Comparison of ENCODE assay signal across 32 cellular contexts in genomic region chr1:224450164-224450955, GRCh38. TPM values are rescaled to one million over a fixed set of nuclear protein-coding genes. Genes with fewer than 3 reads are reported as not detected.
DNase-seq lines count a peak whose midpoint lies in the region; ATAC-seq and TF ChIP-seq lines count a peak whose summit lies in the region.
"Had no signal": no experiment of that assay in that cellular context is flagged by ENCODE, and none has a peak within 500 bp of the region (broad histone marks: within the 10 kb centered on the region; RNA-seq: fewer than 3 reads in every experiment).

No MANE protein-coding gene starts in this region.

- H3K4me3 ChIP-seq in WERI-Rb-1 (ENCODE audit: low read depth, low read length), result no peak overlapping the region
- H3K4me3 ChIP-seq: colonic mucosa, gastroesophageal sphincter, GM23248, right lobe of liver had no signal

- CTCF ChIA-PET in activated CD4-positive, alpha-beta T cell treated with anti-CD3 and anti-CD28 coated beads for 36 hours (lab: Charles Lee), result interaction anchor here (0.7 kb wide), 1 partner anchor 63 kb away, joined by 3 read pairs; no protein-coding TSS in a partner anchor

- POLR2A ChIA-PET in activated CD4-positive, alpha-beta T cell treated with anti-CD3 and anti-CD28 coated beads for 36 hours (lab: Charles Lee), result interaction anchor here (0.7 kb wide), 1 partner anchor 145 kb away, joined by 3 read pairs; no protein-coding TSS in a partner anchor

- no peaks in the 10 kb centered on the region for H3K9me3 Mint-ChIP-seq in activated CD4-positive, alpha-beta T cell treated with anti-CD3 and anti-CD28 coated beads for 36 hours (ENCODE audit: low read depth)
- peaks cover 7% of the 10 kb centered on the region for H3K9me3 Mint-ChIP-seq in nephron progenitor cell
- H3K9me3 Mint-ChIP-seq: CD14-positive monocyte; HFFc6; memory B cell; stimulated activated memory B cell treated with anti-CD40 and anti-IgM and Interleukin-4, amounts not matched to agents 10 μg/mL and 1 μg/mL and 100 μg/mL, for 72 hours had no signal

- no peak for ATAC-seq in activated CD4-positive, alpha-beta T cell treated with anti-CD3 and anti-CD28 coated beads for 36 hours
- ATAC-seq: gastroesophageal sphincter; PC-3; Right ventricle myocardium inferior; stimulated activated memory B cell treated with anti-CD40 and anti-IgM and Interleukin-4, amounts not matched to agents 10 μg/mL and 1 μg/mL and 100 μg/mL, for 72 hours had no signal

- peaks cover 4% of the 10 kb centered on the region for H3K36me3 Mint-ChIP-seq in activated CD4-positive, alpha-beta T cell treated with anti-CD3 and anti-CD28 coated beads for 36 hours (ENCODE audit: low read depth)
- H3K36me3 Mint-ChIP-seq in nephron progenitor cell (ENCODE audit: low read depth), result peaks cover 29% of the 10 kb centered on the region

- H3K27me3 ChIP-seq in WERI-Rb-1 (ENCODE audit: insufficient read depth, low read depth, severe bottlenecking), result no peaks in the 10 kb centered on the region
- H3K27me3 ChIP-seq: colonic mucosa, gastroesophageal sphincter, right lobe of liver had no signal

- DNase-seq in activated CD4-positive, alpha-beta T cell treated with anti-CD3 and anti-CD28 coated beads for 36 hours, result no peak
- no peak for DNase-seq in activated CD4-positive, alpha-beta T cell treated with anti-CD3 and anti-CD28 coated beads for 1 hour
- DNase-seq in M059J (ENCODE audit: low read depth) (peak; percentile 55), nephron progenitor cell (no peak), KG1 (lab: John Stamatoyannopoulos, UW) (no peak), WERI-Rb-1 (no peak), LoVo (ENCODE audit: low spot score) (no peak)
- DNase-seq in central memory CD4-positive, alpha-beta T cell, result peak; percentile 22
- DNase-seq: activated CD4-positive, alpha-beta T cell treated with anti-CD3 and anti-CD28 coated beads, Interleukin-2, amount 50 U/mL, for 4 hours; activated gamma-delta T cell treated with Interleukin-2 at 50 U/mL for 16 hours; amygdala; colonic mucosa; DMS 273 treated with DMSO at 0.1 percent for 48 hours; effector memory CD4-positive, alpha-beta T cell; GM23248; HFFc6; hippocampal formation; NCI-H1092 treated with DMSO at 0.1 percent for 48 hours; NCI-H187; NCI-H2171 treated with DMSO at 0.1 percent for 48 hours; NCI-H526; NK-92 treated with Interleukin-12 subunit alpha and Interleukin-12 subunit beta, amount 100 ng/mL, for 24 hours; stimulated activated CD4-positive, alpha-beta T cell treated with anti-CD3 and anti-CD28 coated beads, Interleukin-4, amount 100 ng/mL, for 4 hours had no signal

- intact Hi-C loops in activated CD4-positive, alpha-beta T cell treated with anti-CD3 and anti-CD28 coated beads for 36 hours (cut with DNase I, micrococcal nuclease), result no loop called here

- no peak overlapping the region for H3K27ac ChIP-seq in WERI-Rb-1
- H3K27ac ChIP-seq: 22Rv1, colonic mucosa, gastroesophageal sphincter, GM23248, right lobe of liver, VCaP had no signal

- H3K36me3 ChIP-seq in WERI-Rb-1, result no peaks in the 10 kb centered on the region
- H3K36me3 ChIP-seq: colonic mucosa, gastroesophageal sphincter, right lobe of liver had no signal

- peaks cover 14% of the 10 kb centered on the region for H3K4me1 Mint-ChIP-seq in activated CD4-positive, alpha-beta T cell treated with anti-CD3 and anti-CD28 coated beads for 36 hours
- H3K4me1 Mint-ChIP-seq in nephron progenitor cell, result peaks cover 13% of the 10 kb centered on the region

- no peaks in the 10 kb centered on the region for H3K27me3 Mint-ChIP-seq in activated CD4-positive, alpha-beta T cell treated with anti-CD3 and anti-CD28 coated beads for 36 hours
- no peaks in the 10 kb centered on the region for H3K27me3 Mint-ChIP-seq in nephron progenitor cell (ENCODE audit: low read depth, poor library complexity)
- H3K27me3 Mint-ChIP-seq: memory B cell; stimulated activated memory B cell treated with anti-CD40 and anti-IgM and Interleukin-4, amounts not matched to agents 10 μg/mL and 1 μg/mL and 100 μg/mL, for 72 hours had no signal

- H3K9me3 ChIP-seq in WERI-Rb-1 (ENCODE audit: severe bottlenecking), result no peaks in the 10 kb centered on the region
- H3K9me3 ChIP-seq: colonic mucosa, gastroesophageal sphincter, right lobe of liver had no signal

- TF ChIP-seq CTCF in nephron progenitor cell (IDR thresholded peaks at IDR 0.05) (no peak), WERI-Rb-1 (IDR thresholded peaks at IDR 0.05; ENCODE audit: low read depth, low read length) (no peak)

- peak overlapping the region; percentile 56 for H3K27ac Mint-ChIP-seq in activated CD4-positive, alpha-beta T cell treated with anti-CD3 and anti-CD28 coated beads for 36 hours
- peak overlapping the region; percentile 6 for H3K27ac Mint-ChIP-seq in nephron progenitor cell
- H3K27ac Mint-ChIP-seq: HFFc6; memory B cell; stimulated activated memory B cell treated with anti-CD40 and anti-IgM and Interleukin-4, amounts not matched to agents 10 μg/mL and 1 μg/mL and 100 μg/mL, for 72 hours had no signal

- no peak overlapping the region for H3K4me3 Mint-ChIP-seq in activated CD4-positive, alpha-beta T cell treated with anti-CD3 and anti-CD28 coated beads for 36 hours
- no peak overlapping the region for H3K4me3 Mint-ChIP-seq in nephron progenitor cell
- H3K4me3 Mint-ChIP-seq: CD14-positive monocyte; HFFc6; memory B cell; stimulated activated memory B cell treated with anti-CD40 and anti-IgM and Interleukin-4, amounts not matched to agents 10 μg/mL and 1 μg/mL and 100 μg/mL, for 72 hours had no signal

RNA-seq across cellular contexts. Expression of gene WDR26, which starts 15.8 kb away (rescaled TPM):
- total RNA-seq in activated CD4-positive, alpha-beta T cell treated with anti-CD3 and anti-CD28 coated beads for 36 hours, result 10 to 100 TPM; 74.0 to 75.6 TPM
- total RNA-seq in M059J (2014; rRNA removed; shearing (Covaris generic)), result 37.9 and 58.6 TPM in 2 replicates

Comparison
In these comparisons a context has a peak if more than half of its experiments do, and no peak if none do; other contexts are left out.
1. DNase-seq: peak in M059J (single experiment) and central memory CD4-positive, alpha-beta T cell (single experiment); none in activated CD4-positive, alpha-beta T cell treated with anti-CD3 and anti-CD28 coated beads for 36 hours (single experiment), activated CD4-positive, alpha-beta T cell treated with anti-CD3 and anti-CD28 coated beads for 1 hour (single experiment), nephron progenitor cell (single experiment), KG1 (single experiment), WERI-Rb-1 (single experiment) and LoVo (single experiment).